In the genomic region with DNA sequence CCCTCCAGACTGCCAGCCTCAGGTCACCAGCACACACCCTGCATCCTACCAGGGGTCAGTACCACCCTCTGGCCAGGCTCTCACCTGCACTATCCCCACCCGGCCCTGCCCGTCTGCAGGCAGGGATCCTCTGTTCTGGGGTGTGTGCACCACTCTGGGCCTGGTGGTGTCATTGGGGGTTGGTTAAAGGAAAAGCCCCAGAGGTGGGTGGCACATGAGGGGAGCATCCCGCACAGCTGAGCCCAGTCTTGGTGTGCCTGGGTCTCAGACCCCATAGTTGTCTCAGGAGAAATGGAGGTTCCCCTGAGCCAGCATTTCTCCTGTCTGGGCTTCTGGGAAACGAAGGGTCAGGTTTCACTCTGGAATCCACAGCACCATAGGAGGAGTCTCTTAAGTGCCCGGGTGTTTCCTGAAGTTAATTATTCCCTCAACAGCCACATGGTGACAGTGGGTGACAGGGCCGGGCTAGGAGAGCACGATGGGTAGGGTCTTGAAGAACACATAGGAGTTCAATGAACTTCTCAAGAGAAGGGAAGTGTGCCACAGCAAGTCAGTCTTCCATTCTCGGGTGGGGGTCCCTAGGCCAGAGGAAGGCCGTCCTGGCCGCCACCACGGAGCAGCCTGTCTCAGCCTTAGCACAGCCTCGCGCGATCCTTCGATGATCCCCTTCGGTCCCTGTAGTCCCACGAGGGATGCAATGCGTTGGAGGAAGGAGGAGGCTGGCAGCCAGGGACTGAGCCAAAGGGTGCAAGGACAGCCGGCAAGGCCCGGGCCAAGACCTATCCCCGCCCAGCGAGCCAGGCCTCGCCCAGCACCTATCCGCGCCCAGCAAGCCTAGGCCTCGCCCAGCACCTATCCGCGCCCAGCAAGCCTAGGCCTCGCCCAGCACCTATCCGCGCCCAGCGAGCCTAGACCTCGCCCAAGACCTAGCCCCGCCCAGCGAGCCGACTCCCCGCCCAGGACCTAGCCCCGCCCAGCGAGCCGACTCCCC, we compare ENCODE assay signal across 8 cellular contexts. TPM values are rescaled to one million over a fixed set of nuclear protein-coding genes. Genes with fewer than 3 reads are reported as not detected.
DNase-seq lines count a peak whose midpoint lies in the region; ATAC-seq and TF ChIP-seq lines count a peak whose summit lies in the region.

No MANE protein-coding gene starts in this region.

- DNase-seq in CD14-positive monocyte (ENCODE audit: low spot score) (peak; percentile 77), fibroblast of peridontal ligament (ENCODE audit: extremely low read depth) (peak; percentile 35), nephron progenitor cell (peak; percentile 77)
- peak; percentile 75 to 81 for DNase-seq in activated T-cell treated with anti-CD3 and anti-CD28 coated beads, Interleukin-2, amount 50 U/mL, for 48 hours
- DNase-seq in stimulated activated naive CD8-positive, alpha-beta T cell treated with anti-CD3 and anti-CD28 coated beads, Interleukin-15, Interleukin-2, amounts not matched to agents 100 U/mL and 50 U/mL, for 24 hours, result peak; percentile 68

- intact Hi-C loops in CD14-positive monocyte (cut with micrococcal nuclease), result loop anchor here (5.0 to 10.0 kb wide), 6 partner anchors 80 to 380 kb away; partner anchors contain the start of genes ATG4B (in 2 of the 2), THAP4 (in 2 of the 2), D2HGDH (in 1 of the 2) and PASK (in 1 of the 2)

- H4K20me1 ChIP-seq in OCI-LY1 (ENCODE audit: insufficient read depth, low read length), result no peaks in the 10 kb centered on the region

- TF ChIP-seq CTCF in CD14-positive monocyte (IDR thresholded peaks at IDR 0.05) (no peak), HEK293 (tag by site-specific recombination; IDR thresholded peaks at IDR 0.05) (peak; percentile 64), OCI-LY1 (IDR thresholded peaks at IDR 0.05; ENCODE audit: low read length) (no peak), nephron progenitor cell (IDR thresholded peaks at IDR 0.05) (no peak)

- peak overlapping the region; percentile 54; the same call in 1 of the 2 replicates for H3K4me2 ChIP-seq in OCI-LY1 (ENCODE audit: low read length)

- H3K27ac Mint-ChIP-seq in CD14-positive monocyte, result peak overlapping the region in 5 of 7 donors; percentile 50 to 78 (median 65)
- peak overlapping the region; percentile 97 for H3K27ac Mint-ChIP-seq in nephron progenitor cell

- no peak overlapping the region for H2AFZ ChIP-seq in OCI-LY1 (ENCODE audit: low read length)

- H3K4me1 ChIP-seq in HEK293 (ENCODE audit: control insufficient read depth, insufficient read depth, low read length) (peaks cover 12% of the 10 kb centered on the region), OCI-LY1 (ENCODE audit: insufficient read depth, low read length, severe bottlenecking) (peaks cover 17% of the 10 kb centered on the region)

- H3K4me3 ChIP-seq in HEK293 (ENCODE audit: low read depth, low read length), result peak overlapping the region; percentile 1; the same call in 1 of the 2 replicates
- peak overlapping the region; percentile 47 for H3K4me3 ChIP-seq in OCI-LY1 (ENCODE audit: low read depth, low read length, poor library complexity, severe bottlenecking)

- H3K4me1 Mint-ChIP-seq in CD14-positive monocyte (peaks cover 35% of the 10 kb centered on the region), nephron progenitor cell (peaks cover 47% of the 10 kb centered on the region)

- POLR2A ChIA-PET in HEK293 (lab: Yijun Ruan, JAX), result no interaction called here

- H3K9me3 Mint-ChIP-seq in CD14-positive monocyte (peaks cover 0 to 2% (median 0%) of the 10 kb centered on the region in 7 donors), nephron progenitor cell (no peaks in the 10 kb centered on the region)

- H3K36me3 Mint-ChIP-seq in CD14-positive monocyte (peaks cover 48 to 49% of the 10 kb centered on the region in 2 donors), nephron progenitor cell (ENCODE audit: low read depth) (peaks cover 29% of the 10 kb centered on the region)

- H3K27me3 Mint-ChIP-seq in CD14-positive monocyte (ENCODE audit: low read depth in 3 of 3) (peaks cover 0 to 6% (median 0%) of the 10 kb centered on the region in 3 donors), nephron progenitor cell (ENCODE audit: low read depth, poor library complexity) (no peaks in the 10 kb centered on the region)

- H3K36me3 ChIP-seq in HEK293 (ENCODE audit: control insufficient read depth in 2 of 2, insufficient read depth in 1 of 2, low read length in 2 of 2) (peaks cover 26 to 54% of the 10 kb centered on the region in 2 experiments), OCI-LY1 (ENCODE audit: insufficient read depth, low read length) (peaks cover 53% of the 10 kb centered on the region)

- no peak for ATAC-seq in stimulated activated naive CD8-positive, alpha-beta T cell treated with anti-CD3 and anti-CD28 coated beads, Interleukin-15, Interleukin-2, amounts not matched to agents 100 U/mL and 50 U/mL, for 24 hours
- ATAC-seq in HG02870 (IDR thresholded peaks at IDR 0.05; ENCODE audit: unreplicated experiment), result no peak

- no peaks in the 10 kb centered on the region for H3K9me2 ChIP-seq in OCI-LY1 (ENCODE audit: low read depth, low read length)

- H3F3A ChIP-seq in OCI-LY1 (ENCODE audit: insufficient read depth, low read length), result 0 out of 2 replicates have a peak, but pooled peaks cover 11% of the 10 kb centered on the region

- CTCF ChIA-PET in HEK293 (lab: Yijun Ruan, JAX), result no interaction called here

- no peaks in the 10 kb centered on the region for H3K9me3 ChIP-seq in HEK293 (ENCODE audit: control insufficient read depth, insufficient read depth, low read depth, low read length)
- no peaks in the 10 kb centered on the region for H3K9me3 ChIP-seq in OCI-LY1 (ENCODE audit: low read length)

- H3K4me3 Mint-ChIP-seq in CD14-positive monocyte (peak overlapping the region; percentile 33 to 58), nephron progenitor cell (peak overlapping the region; percentile 74)

- H3K27me3 ChIP-seq in OCI-LY1 (ENCODE audit: insufficient read depth, low read length), result no peaks in the 10 kb centered on the region; the same call in 1 of the 2 replicates

- peak overlapping the region; percentile 54 for H3K27ac ChIP-seq in HEK293 (ENCODE audit: extremely low read depth, low read depth, low read length)
- H3K27ac ChIP-seq in OCI-LY1 (ENCODE audit: low read depth, low read length, poor library complexity, severe bottlenecking), result peak overlapping the region; percentile 45

- H3K79me2 ChIP-seq in OCI-LY1 (ENCODE audit: insufficient read depth, low read length), result no peaks in the 10 kb centered on the region

- H3K9ac ChIP-seq in OCI-LY1 (ENCODE audit: low read length), result no peak overlapping the region

TF ChIP-seq in HEK293, 187 proteins besides CTCF, POLR2A, EP300 and RAD21 (continues in another document):
- TF ChIP-seq KLF9 (tag by site-specific recombination; IDR thresholded peaks at IDR 0.05; ENCODE audit: low read depth) (0 out of 2 replicates have a peak, but pooled peaks have one; percentile 21), ZBTB1 (tag by site-specific recombination; IDR thresholded peaks at IDR 0.05) (no peak), ZNF837 (tag by site-specific recombination; IDR thresholded peaks at IDR 0.05) (no peak), ZNF76 (tag by site-specific recombination; IDR thresholded peaks at IDR 0.05; ENCODE audit: borderline replicate concordance, low read depth) (no peak; the same call in 1 of the 2 replicates), ZBTB26 (tag by site-specific recombination; optimal IDR thresholded peaks at IDR 0.05) (no peak), ZNF529 (tag by site-specific recombination; IDR thresholded peaks at IDR 0.05; ENCODE audit: insufficient replicate concordance) (no peak), KLF7 (tag by site-specific recombination; IDR thresholded peaks at IDR 0.05; ENCODE audit: borderline replicate concordance) (peak; percentile 20; the same call in 1 of the 2 replicates), ZNF354C (tag by site-specific recombination; IDR thresholded peaks at IDR 0.05; ENCODE audit: borderline replicate concordance, low read depth) (no peak), OVOL3 (tag by site-specific recombination; IDR thresholded peaks at IDR 0.05) (no peak), ZNF560 (tag by site-specific recombination; IDR thresholded peaks at IDR 0.05; ENCODE audit: borderline replicate concordance) (no peak), ZNF747 (tag by site-specific recombination; IDR thresholded peaks at IDR 0.05) (no peak), ZNF785 (tag by site-specific recombination; IDR thresholded peaks at IDR 0.05) (no peak), ZNF394 (tag by site-specific recombination; IDR thresholded peaks at IDR 0.05; ENCODE audit: borderline replicate concordance) (no peak; the same call in 1 of the 2 replicates), ZNF202 (tag by site-specific recombination; IDR thresholded peaks at IDR 0.05; ENCODE audit: borderline replicate concordance) (no peak), ZNF514 (tag by site-specific recombination; IDR thresholded peaks at IDR 0.05) (no peak), ZNF433 (tag by site-specific recombination; IDR thresholded peaks at IDR 0.05; ENCODE audit: low read depth) (no peak)
- TF ChIP-seq, protein P1, sequence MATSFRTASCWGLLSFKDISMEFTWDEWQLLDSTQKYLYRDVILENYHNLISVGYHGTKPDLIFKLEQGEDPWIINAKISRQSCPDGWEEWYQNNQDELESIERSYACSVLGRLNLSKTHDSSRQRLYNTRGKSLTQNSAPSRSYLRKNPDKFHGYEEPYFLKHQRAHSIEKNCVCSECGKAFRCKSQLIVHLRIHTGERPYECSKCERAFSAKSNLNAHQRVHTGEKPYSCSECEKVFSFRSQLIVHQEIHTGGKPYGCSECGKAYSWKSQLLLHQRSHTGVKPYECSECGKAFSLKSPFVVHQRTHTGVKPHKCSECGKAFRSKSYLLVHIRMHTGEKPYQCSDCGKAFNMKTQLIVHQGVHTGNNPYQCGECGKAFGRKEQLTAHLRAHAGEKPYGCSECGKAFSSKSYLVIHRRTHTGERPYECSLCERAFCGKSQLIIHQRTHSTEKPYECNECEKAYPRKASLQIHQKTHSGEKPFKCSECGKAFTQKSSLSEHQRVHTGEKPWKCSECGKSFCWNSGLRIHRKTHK (tag by site-specific recombination; IDR thresholded peaks at IDR 0.05), result no peak

RNA-seq across cellular contexts. Expression of gene FARP2, which starts 1.1 kb away (rescaled TPM):
- polyA plus RNA-seq in CD14-positive monocyte, result 1 to 10 TPM; 6.7 to 8.5 TPM

RNA-seq across cellular contexts. Expression of gene SEPTIN2, which starts 39.2 kb away (rescaled TPM):
- 100 to 1,000 TPM; 195 to 207 TPM for polyA plus RNA-seq in CD14-positive monocyte

RNA-seq across cellular contexts. Expression of gene HDLBP, which starts 39.5 kb away (rescaled TPM):
- 10 to 100 TPM; 50.4 to 69.9 TPM for polyA plus RNA-seq in CD14-positive monocyte
